Comparison of ENCODE assay signal across 1 cellular context in the genomic region with DNA sequence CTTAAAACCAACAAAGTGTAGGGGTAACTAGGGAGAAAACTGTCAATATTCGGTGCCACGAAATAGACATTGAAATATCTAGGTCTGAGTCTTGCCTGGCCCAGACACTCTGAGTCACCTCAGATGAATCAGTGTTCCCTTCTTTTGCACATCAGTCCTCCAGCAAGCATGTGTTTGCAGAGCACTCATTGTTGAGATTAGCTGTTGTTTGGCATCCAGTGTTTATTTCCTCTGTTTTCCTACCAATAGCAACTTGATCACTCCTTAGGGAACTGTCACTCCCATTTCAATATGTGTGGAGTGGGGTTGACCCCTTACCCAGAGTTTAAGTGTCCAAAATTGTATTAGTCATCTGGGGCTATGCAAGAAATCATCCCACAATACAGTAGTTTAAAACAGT.
TF ChIP-seq lines count a peak whose summit lies in the region.

No MANE protein-coding gene starts in this region.

TF ChIP-seq in GM23338, 12 proteins besides CTCF, POLR2A, EP300 and RAD21 (continued from another document):
- TF ChIP-seq, protein P1, sequence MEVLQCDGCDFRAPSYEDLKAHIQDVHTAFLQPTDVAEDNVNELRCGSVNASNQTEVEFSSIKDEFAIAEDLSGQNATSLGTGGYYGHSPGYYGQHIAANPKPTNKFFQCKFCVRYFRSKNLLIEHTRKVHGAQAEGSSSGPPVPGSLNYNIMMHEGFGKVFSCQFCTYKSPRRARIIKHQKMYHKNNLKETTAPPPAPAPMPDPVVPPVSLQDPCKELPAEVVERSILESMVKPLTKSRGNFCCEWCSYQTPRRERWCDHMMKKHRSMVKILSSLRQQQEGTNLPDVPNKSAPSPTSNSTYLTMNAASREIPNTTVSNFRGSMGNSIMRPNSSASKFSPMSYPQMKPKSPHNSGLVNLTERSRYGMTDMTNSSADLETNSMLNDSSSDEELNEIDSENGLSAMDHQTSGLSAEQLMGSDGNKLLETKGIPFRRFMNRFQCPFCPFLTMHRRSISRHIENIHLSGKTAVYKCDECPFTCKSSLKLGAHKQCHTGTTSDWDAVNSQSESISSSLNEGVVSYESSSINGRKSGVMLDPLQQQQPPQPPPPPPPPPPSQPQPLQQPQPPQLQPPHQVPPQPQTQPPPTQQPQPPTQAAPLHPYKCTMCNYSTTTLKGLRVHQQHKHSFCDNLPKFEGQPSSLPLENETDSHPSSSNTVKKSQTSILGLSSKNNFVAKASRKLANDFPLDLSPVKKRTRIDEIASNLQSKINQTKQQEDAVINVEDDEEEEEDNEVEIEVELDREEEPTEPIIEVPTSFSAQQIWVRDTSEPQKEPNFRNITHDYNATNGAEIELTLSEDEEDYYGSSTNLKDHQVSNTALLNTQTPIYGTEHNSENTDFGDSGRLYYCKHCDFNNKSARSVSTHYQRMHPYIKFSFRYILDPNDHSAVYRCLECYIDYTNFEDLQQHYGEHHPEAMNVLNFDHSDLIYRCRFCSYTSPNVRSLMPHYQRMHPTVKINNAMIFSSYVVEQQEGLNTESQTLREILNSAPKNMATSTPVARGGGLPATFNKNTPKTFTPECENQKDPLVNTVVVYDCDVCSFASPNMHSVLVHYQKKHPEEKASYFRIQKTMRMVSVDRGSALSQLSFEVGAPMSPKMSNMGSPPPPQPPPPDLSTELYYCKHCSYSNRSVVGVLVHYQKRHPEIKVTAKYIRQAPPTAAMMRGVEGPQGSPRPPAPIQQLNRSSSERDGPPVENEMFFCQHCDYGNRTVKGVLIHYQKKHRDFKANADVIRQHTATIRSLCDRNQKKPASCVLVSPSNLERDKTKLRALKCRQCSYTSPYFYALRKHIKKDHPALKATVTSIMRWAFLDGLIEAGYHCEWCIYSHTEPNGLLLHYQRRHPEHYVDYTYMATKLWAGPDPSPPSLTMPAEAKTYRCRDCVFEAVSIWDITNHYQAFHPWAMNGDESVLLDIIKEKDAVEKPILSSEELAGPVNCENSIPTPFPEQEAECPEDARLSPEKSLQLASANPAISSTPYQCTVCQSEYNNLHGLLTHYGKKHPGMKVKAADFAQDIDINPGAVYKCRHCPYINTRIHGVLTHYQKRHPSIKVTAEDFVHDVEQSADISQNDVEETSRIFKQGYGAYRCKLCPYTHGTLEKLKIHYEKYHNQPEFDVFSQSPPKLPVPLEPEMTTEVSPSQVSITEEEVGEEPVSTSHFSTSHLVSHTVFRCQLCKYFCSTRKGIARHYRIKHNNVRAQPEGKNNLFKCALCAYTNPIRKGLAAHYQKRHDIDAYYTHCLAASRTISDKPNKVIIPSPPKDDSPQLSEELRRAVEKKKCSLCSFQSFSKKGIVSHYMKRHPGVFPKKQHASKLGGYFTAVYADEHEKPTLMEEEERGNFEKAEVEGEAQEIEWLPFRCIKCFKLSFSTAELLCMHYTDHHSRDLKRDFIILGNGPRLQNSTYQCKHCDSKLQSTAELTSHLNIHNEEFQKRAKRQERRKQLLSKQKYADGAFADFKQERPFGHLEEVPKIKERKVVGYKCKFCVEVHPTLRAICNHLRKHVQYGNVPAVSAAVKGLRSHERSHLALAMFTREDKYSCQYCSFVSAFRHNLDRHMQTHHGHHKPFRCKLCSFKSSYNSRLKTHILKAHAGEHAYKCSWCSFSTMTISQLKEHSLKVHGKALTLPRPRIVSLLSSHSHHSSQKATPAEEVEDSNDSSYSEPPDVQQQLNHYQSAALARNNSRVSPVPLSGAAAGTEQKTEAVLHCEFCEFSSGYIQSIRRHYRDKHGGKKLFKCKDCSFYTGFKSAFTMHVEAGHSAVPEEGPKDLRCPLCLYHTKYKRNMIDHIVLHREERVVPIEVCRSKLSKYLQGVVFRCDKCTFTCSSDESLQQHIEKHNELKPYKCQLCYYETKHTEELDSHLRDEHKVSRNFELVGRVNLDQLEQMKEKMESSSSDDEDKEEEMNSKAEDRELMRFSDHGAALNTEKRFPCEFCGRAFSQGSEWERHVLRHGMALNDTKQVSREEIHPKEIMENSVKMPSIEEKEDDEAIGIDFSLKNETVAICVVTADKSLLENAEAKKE (CRISPR knock-in tag; IDR thresholded peaks at IDR 0.05) = no peak
- TF ChIP-seq JUNB (IDR thresholded peaks at IDR 0.05; ENCODE audit: unreplicated experiment) (no peak), POLR2AphosphoS5 (IDR thresholded peaks at IDR 0.05; ENCODE audit: low read depth) (no peak), NANOG (IDR thresholded peaks at IDR 0.05; ENCODE audit: borderline replicate concordance) (no peak), ZNF114 (CRISPR knock-in tag; IDR thresholded peaks at IDR 0.05) (no peak), CREB1 (CRISPR knock-in tag; IDR thresholded peaks at IDR 0.05; ENCODE audit: low read depth) (no peak)
TF ChIP-seq in GM23338: peak in this region for 0.
